ENCODE assay signal across 8 cellular contexts in genomic region chr3:183636221-183637105, GRCh38.
DNase-seq lines count a peak whose midpoint lies in the region; ATAC-seq lines count a peak whose summit lies in the region.

No MANE protein-coding gene starts in this region.

- peak overlapping the region; percentile 97 for H3K27ac Mint-ChIP-seq in activated naive CD4-positive, alpha-beta T cell treated with anti-CD3 and anti-CD28 coated beads, Interleukin-2, amount 50 U/mL, for 24 hours

- H3K9me3 ChIP-seq in SK-N-MC (ENCODE audit: low read depth, low read length), result no peaks in the 10 kb centered on the region

- peak overlapping the region; percentile 85 for H3K9ac ChIP-seq in SK-N-MC (ENCODE audit: insufficient read length)

- H3K9me3 Mint-ChIP-seq in activated naive CD4-positive, alpha-beta T cell treated with anti-CD3 and anti-CD28 coated beads, Interleukin-2, amount 50 U/mL, for 24 hours, result no peaks in the 10 kb centered on the region

- H3K36me3 ChIP-seq in SK-N-MC (ENCODE audit: insufficient read depth, low read length), result no peaks in the 10 kb centered on the region

- H3K4me3 Mint-ChIP-seq in activated naive CD4-positive, alpha-beta T cell treated with anti-CD3 and anti-CD28 coated beads, Interleukin-2, amount 50 U/mL, for 24 hours, result peak overlapping the region; percentile 94

- H3K27me3 Mint-ChIP-seq in activated naive CD4-positive, alpha-beta T cell treated with anti-CD3 and anti-CD28 coated beads, Interleukin-2, amount 50 U/mL, for 24 hours, result no peaks in the 10 kb centered on the region

- peak; percentile 95 for DNase-seq in NCI-H1048 (lab: John Stamatoyannopoulos, UW)
- peak; percentile 94 for DNase-seq in SK-N-MC (ENCODE audit: low read depth, low spot score)
- peak; percentile 97 for DNase-seq in globus pallidus (ENCODE audit: low spot score)
- peak; percentile 84 for DNase-seq in non-pigmented ciliary epithelial cell (ENCODE audit: low read depth)
- DNase-seq in superior temporal gyrus (ENCODE audit: extremely low spot score), result peak; percentile 98

- H3K4me3 ChIP-seq in GM08714 (ENCODE audit: low read length) (peak overlapping the region; percentile 79), SK-N-MC (peak overlapping the region; percentile 84)

- H3K36me3 Mint-ChIP-seq in activated naive CD4-positive, alpha-beta T cell treated with anti-CD3 and anti-CD28 coated beads, Interleukin-2, amount 50 U/mL, for 24 hours, result peaks cover under 1% of the 10 kb centered on the region

- H3K27ac ChIP-seq in SK-N-MC, result peak overlapping the region; percentile 76

- peaks cover 42% of the 10 kb centered on the region for H3K4me1 Mint-ChIP-seq in activated naive CD4-positive, alpha-beta T cell treated with anti-CD3 and anti-CD28 coated beads, Interleukin-2, amount 50 U/mL, for 24 hours

- peak; percentile 85 for ATAC-seq in HG02588 (IDR thresholded peaks at IDR 0.05; ENCODE audit: unreplicated experiment)

Comparison
In these comparisons a context has a peak if more than half of its experiments do, and no peak if none do; other contexts are left out.
1. Peak in every context shown above with its lines: DNase-seq, ATAC-seq, H3K4me3 ChIP-seq and H3K27ac ChIP-seq.